10 cellular contexts compared by ENCODE assay signal in genomic region chr7:2431260-2431867, GRCh38. TPM values are rescaled to one million over a fixed set of nuclear protein-coding genes. Genes with fewer than 3 reads are reported as not detected.
DNase-seq lines count a peak whose midpoint lies in the region; ATAC-seq, FAIRE-seq and TF ChIP-seq lines count a peak whose summit lies in the region.
"Had no signal": no experiment of that assay in that cellular context is flagged by ENCODE, and none has a peak within 500 bp of the region (broad histone marks: within the 10 kb centered on the region; RNA-seq: fewer than 3 reads in every experiment).

No MANE protein-coding gene starts in this region.

- WGBS in H1 (ENCODE audit: extremely low coverage in 1 of 2, insufficient coverage in 1 of 2, insufficient read length in 1 of 2, insufficient replicate concordance in 2 of 2, low coverage in 1 of 2, low lambda C conversion rate in 2 of 2, missing lambda C conversion rate in 1 of 2), 2 experiments: 81% methylated on average over 3 of the region's 3 CpGs; no CpG with 5 or more reads in 1 of the 2 experiments
- WGBS in gastroesophageal sphincter (ENCODE audit: low coverage in 1 of 2), 2 donors: 79 to 100% methylated on average over 1 to 3 of the region's 3 CpGs
- 73 to 84% methylated on average over 3 of the region's 3 CpGs for WGBS in sigmoid colon, 2 donors

- H2BK20ac ChIP-seq in H1 (ENCODE audit: low read length): no peak overlapping the region

- no peak for ATAC-seq in GM21447 (IDR thresholded peaks at IDR 0.05; ENCODE audit: unreplicated experiment)
- no peak for ATAC-seq in gastroesophageal sphincter

- POLR2A ChIA-PET in H1 (lab: Charles Lee; ENCODE audit: partially characterized antibody): interaction anchor here (1.0 to 1.2 kb wide), 4 partner anchors 11 to 76 kb away, joined by 3 to 4 read pairs (median 3); no protein-coding TSS in a partner anchor

- H3K9ac ChIP-seq in H1 (replicated peaks in 1 of 4; ENCODE audit: extremely low read depth in 1 of 4, low read depth in 3 of 4, low read length in 3 of 4): no peak overlapping the region

- no peaks in the 10 kb centered on the region for H3K23me2 ChIP-seq in H1 (ENCODE audit: low read depth, low read length)

- no peak overlapping the region for H4K5ac ChIP-seq in H1 (ENCODE audit: insufficient read length, low read depth, low read length)

- no peaks in the 10 kb centered on the region for H3K9me3 ChIP-seq in H1 (ENCODE audit: insufficient read depth in 2 of 2, low read depth in 1 of 2, low read length in 1 of 2)
- H3K9me3 ChIP-seq in gastroesophageal sphincter: peaks cover 0 to 5% (median 0%) of the 10 kb centered on the region in 3 donors
- no peaks in the 10 kb centered on the region for H3K9me3 ChIP-seq in sigmoid colon

- peak; percentile 77 to 81 for TF ChIP-seq RAD21 in H1 (IDR thresholded peaks at IDR 0.05 in 1 of 2, conservative IDR thresholded peaks at IDR 0.05 in 1 of 2; ENCODE audit: low read depth in 2 of 2, low read length in 2 of 2)

- no peak overlapping the region for H4K91ac ChIP-seq in H1 (replicated peaks; ENCODE audit: insufficient read length, low read length)

- H3K14ac ChIP-seq in H1 (ENCODE audit: insufficient read length): no peak overlapping the region

- intact Hi-C loops in sigmoid colon (cut with DNase I): no loop called here

- no peak overlapping the region for H2BK15ac ChIP-seq in H1 (ENCODE audit: low read length)

- no peak overlapping the region for H3K18ac ChIP-seq in H1 (ENCODE audit: extremely low read depth, low read length)

- TF ChIP-seq EP300 in H1 (IDR thresholded peaks at IDR 0.05; ENCODE audit: borderline replicate concordance in 1 of 2, low read depth in 2 of 2, low read length in 2 of 2) (no peak), gastroesophageal sphincter (IDR thresholded peaks at IDR 0.05) (no peak), sigmoid colon (IDR thresholded peaks at IDR 0.05) (no peak)

- H3K56ac ChIP-seq in H1 (replicated peaks; ENCODE audit: insufficient read length, low read depth, low read length): no peak overlapping the region

- no peak overlapping the region for H4K8ac ChIP-seq in H1 (ENCODE audit: extremely low read depth, insufficient read depth, low read length)

- no peak overlapping the region for H2BK5ac ChIP-seq in H1 (ENCODE audit: low read depth, low read length)

- TF ChIP-seq POLR2A in H1 (IDR thresholded peaks at IDR 0.05; ENCODE audit: control extremely low read depth in 1 of 2, low read depth in 2 of 2, low read length in 2 of 2) (no peak), gastroesophageal sphincter (IDR thresholded peaks at IDR 0.05) (no peak), sigmoid colon (IDR thresholded peaks at IDR 0.05) (no peak)

- H3K79me1 ChIP-seq in H1 (ENCODE audit: low read depth, low read length): peaks cover 3% of the 10 kb centered on the region

- CTCF ChIA-PET in H1 (lab: Charles Lee; ENCODE audit: partially characterized antibody): interaction anchor here (0.6 to 14.6 kb wide), 40 partner anchors 9 to 259 kb away, joined by 3 to 119 read pairs (median 4); partner anchors contain the start of gene CHST12

- H3K79me2 ChIP-seq in H1 (ENCODE audit: control insufficient read depth in 1 of 2, insufficient read depth in 2 of 2, low read length in 2 of 2): peaks cover 0 to 2% of the 10 kb centered on the region in 2 experiments; a peak in 1 of 4 replicates

- H2AK5ac ChIP-seq in H1 (ENCODE audit: low read depth, low read length): no peak overlapping the region

- no peak overlapping the region for H3K4me2 ChIP-seq in H1 (ENCODE audit: insufficient read depth in 1 of 2, low read depth in 2 of 2, low read length in 2 of 2)

- no peaks in the 10 kb centered on the region for H3K27me3 ChIP-seq in H1 (replicated peaks in 1 of 4; ENCODE audit: control insufficient read depth in 3 of 4, extremely low read depth in 1 of 4, insufficient read depth in 3 of 4, low read length in 3 of 4)
- no peaks in the 10 kb centered on the region for H3K27me3 ChIP-seq in gastroesophageal sphincter
- no peaks in the 10 kb centered on the region for H3K27me3 ChIP-seq in sigmoid colon

- peak; percentile 75 for FAIRE-seq in H1 (lab: Jason Lieb, UNC)

- peaks cover 0 to 10% of the 10 kb centered on the region in 2 experiments for H4K20me1 ChIP-seq in H1 (replicated peaks in 1 of 2; ENCODE audit: control insufficient read depth in 1 of 2, insufficient read depth in 2 of 2, low read length in 2 of 2)

- TF ChIP-seq CTCF in H1 (IDR thresholded peaks at IDR 0.05; ENCODE audit: control extremely low read depth in 1 of 3, insufficient read depth in 1 of 3, low read depth in 1 of 3, low read length in 3 of 3) (peak; percentile 77 to 95 (median 93)), gastroesophageal sphincter (IDR thresholded peaks at IDR 0.05) (peak in 1 of 4 experiments; percentile 34), sigmoid colon (IDR thresholded peaks at IDR 0.05) (peak in 1 of 4 experiments; percentile 14)

- H2AFZ ChIP-seq in H1 (ENCODE audit: low read length): no peak overlapping the region

- no peak overlapping the region for H3K4me3 ChIP-seq in H1 (ENCODE audit: extremely low read depth in 1 of 4, insufficient read depth in 2 of 4, low read depth in 3 of 4, low read length in 4 of 4)
- no peak overlapping the region for H3K4me3 ChIP-seq in gastroesophageal sphincter
- no peak overlapping the region for H3K4me3 ChIP-seq in sigmoid colon

- no peak overlapping the region for H2BK12ac ChIP-seq in H1 (ENCODE audit: low read depth, low read length)

- H2BK120ac ChIP-seq in H1 (replicated peaks; ENCODE audit: low read depth, low read length): no peak overlapping the region

- DNase-seq in SHP77 (lab: John Stamatoyannopoulos, UW) (peak; percentile 30 to 51), SHP77 treated with DMSO at 0.1 percent for 48 hours (lab: John Stamatoyannopoulos, UW) (no peak), T-helper 1 cell (peak in 3 of 5 donors; percentile 31 to 43 (median 42)), H1 (ENCODE audit: low read depth in 1 of 2, low spot score in 2 of 2) (peak; percentile 51 to 85), sigmoid colon (no peak)
- peak; percentile 24 to 34 for DNase-seq in stimulated activated CD4-positive, alpha-beta T cell treated with anti-CD3 and anti-CD28 coated beads, Interleukin-4, amount 100 ng/mL, for 48 hours (ENCODE audit: low read depth in 2 of 2)

- H3K4me1 ChIP-seq in H1 (replicated peaks in 1 of 4; ENCODE audit: control insufficient read depth in 3 of 4, insufficient read depth in 4 of 4, low read length in 3 of 4): no peaks in the 10 kb centered on the region; a peak in 1 of 7 replicates
- no peaks in the 10 kb centered on the region for H3K4me1 ChIP-seq in gastroesophageal sphincter
- H3K4me1 ChIP-seq in sigmoid colon: no peaks in the 10 kb centered on the region

- no peak overlapping the region for H3K23ac ChIP-seq in H1 (ENCODE audit: insufficient read length)

- peaks cover 0 to 17% (median 10%) of the 10 kb centered on the region in 4 experiments; a peak in 5 of 8 replicates for H3K36me3 ChIP-seq in H1 (ENCODE audit: control insufficient read depth in 2 of 4, insufficient read depth in 4 of 4, low read length in 3 of 4)
- peaks cover 0 to 41% of the 10 kb centered on the region in 2 donors for H3K36me3 ChIP-seq in gastroesophageal sphincter
- H3K36me3 ChIP-seq in sigmoid colon: peaks cover 8 to 39% (median 21%) of the 10 kb centered on the region in 4 donors

- H3K4ac ChIP-seq in H1 (replicated peaks; ENCODE audit: insufficient read length, low read depth, low read length): no peak overlapping the region

- no peak overlapping the region for H3K27ac ChIP-seq in H1 (ENCODE audit: low read depth, low read length)
- no peak overlapping the region for H3K27ac ChIP-seq in gastroesophageal sphincter
- no peak overlapping the region for H3K27ac ChIP-seq in sigmoid colon

TF ChIP-seq in H1, 55 proteins besides CTCF, POLR2A, EP300 and RAD21 (continues in another document):
- no peak for TF ChIP-seq SIRT6 (IDR thresholded peaks at IDR 0.05; ENCODE audit: low read length)
- TF ChIP-seq, protein P1, sequence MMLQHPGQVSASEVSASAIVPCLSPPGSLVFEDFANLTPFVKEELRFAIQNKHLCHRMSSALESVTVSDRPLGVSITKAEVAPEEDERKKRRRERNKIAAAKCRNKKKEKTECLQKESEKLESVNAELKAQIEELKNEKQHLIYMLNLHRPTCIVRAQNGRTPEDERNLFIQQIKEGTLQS (IDR thresholded peaks at IDR 0.05; ENCODE audit: insufficient read depth, low read depth, low read length): no peak
- TF ChIP-seq TEAD4 (IDR thresholded peaks at IDR 0.05; ENCODE audit: low read depth, low read length): no peak
- TF ChIP-seq SIN3A (conservative IDR thresholded peaks at IDR 0.05 in 1 of 2, IDR thresholded peaks at IDR 0.05 in 1 of 2; ENCODE audit: low read depth in 1 of 2, low read length in 2 of 2): no peak
- TF ChIP-seq, protein P2, sequence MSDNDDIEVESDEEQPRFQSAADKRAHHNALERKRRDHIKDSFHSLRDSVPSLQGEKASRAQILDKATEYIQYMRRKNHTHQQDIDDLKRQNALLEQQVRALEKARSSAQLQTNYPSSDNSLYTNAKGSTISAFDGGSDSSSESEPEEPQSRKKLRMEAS (IDR thresholded peaks at IDR 0.05): no peak
- no peak for TF ChIP-seq POU5F1 (IDR thresholded peaks at IDR 0.05; ENCODE audit: low read depth, low read length)
- TF ChIP-seq POLR2AphosphoS5 (IDR thresholded peaks at IDR 0.05; ENCODE audit: low read depth, low read length): no peak
- no peak for TF ChIP-seq KDM5A (IDR thresholded peaks at IDR 0.05; ENCODE audit: low read length)

RNA-seq across cellular contexts. Expression of gene CHST12, which starts 28.0 kb away (rescaled TPM):
- total RNA-seq in H1 (2021; fragmentation: NEBNext Ultra II Directional; extraction: Animal tissue kit (Norgen Biotek cat#: 25700)): 13.4 and 18.2 TPM in 2 replicates
- polyA plus RNA-seq in H1 (2011; rRNA removed) (24.1 and 28.0 TPM in 2 replicates), sigmoid colon (10 to 100 TPM in 1 of 3 donors, 1 to 10 TPM in 2; 1.2 to 11.9 (median 3.2) TPM)
- 13.3 TPM for polyA plus RNA-seq in H1 (2011; cell fraction: cytosol; rRNA removed)
- 14.9 TPM for polyA plus RNA-seq in H1 (2011; cell fraction: nucleus; rRNA removed)
- polyA plus RNA-seq in H1 (2012, experiment 1 of 2): 9.4 to 12.3 TPM (median 11.3 TPM) in 4 replicates
- polyA plus RNA-seq in H1 (2012, experiment 2 of 2): 9.6 TPM
- polyA plus RNA-seq in H1 (2013, experiment 1 of 2): 20.2 TPM
- 21.4 TPM for polyA plus RNA-seq in H1 (2013, experiment 2 of 2)
- polyA minus RNA-seq in H1 (2011; rRNA and poly(A)+ RNA removed): 5.8 and 7.4 TPM in 2 replicates
- polyA minus RNA-seq in H1 (2011; cell fraction: cytosol; rRNA and poly(A)+ RNA removed): 16.1 TPM
- polyA minus RNA-seq in H1 (2011; cell fraction: nucleus; rRNA and poly(A)+ RNA removed): 8.9 TPM
- total RNA-seq in gastroesophageal sphincter (10 to 100 TPM in 3 of 4 donors, 1 to 10 TPM in 1; 8.3 to 18.3 (median 13.4) TPM), sigmoid colon (10 to 100 TPM in 3 of 4 donors, 1 to 10 TPM in 1; 7.5 to 10.9 (median 10.4) TPM)

RNA-seq across cellular contexts. Expression of gene GRIFIN, which starts 44.8 kb away (rescaled TPM):
- not detected in 2 replicates for total RNA-seq in H1 (2021; fragmentation: NEBNext Ultra II Directional; extraction: Animal tissue kit (Norgen Biotek cat#: 25700))
- not detected in 2 replicates for polyA plus RNA-seq in H1 (2011; rRNA removed)
- polyA plus RNA-seq in H1 (2011; cell fraction: cytosol; rRNA removed): not detected
- polyA plus RNA-seq in H1 (2011; cell fraction: nucleus; rRNA removed): not detected
- not detected in 4 replicates for polyA plus RNA-seq in H1 (2012, experiment 1 of 2)
- polyA plus RNA-seq in H1 (2012, experiment 2 of 2): not detected
- polyA plus RNA-seq in H1 (2013, experiment 1 of 2): not detected
- not detected for polyA plus RNA-seq in H1 (2013, experiment 2 of 2)
- not detected in 2 replicates for polyA minus RNA-seq in H1 (2011; rRNA and poly(A)+ RNA removed)
- not detected for polyA minus RNA-seq in H1 (2011; cell fraction: cytosol; rRNA and poly(A)+ RNA removed)
- polyA minus RNA-seq in H1 (2011; cell fraction: nucleus; rRNA and poly(A)+ RNA removed): not detected
- not detected for total RNA-seq in gastroesophageal sphincter
- total RNA-seq in sigmoid colon: not detected
- polyA plus RNA-seq in sigmoid colon: not detected
- total RNA-seq: Daoy, pulmonary artery endothelial cell had no signal

Comparison
In these comparisons a context has a peak if more than half of its experiments do, and no peak if none do; other contexts are left out.
1. DNase-seq: peak in SHP77 (2 of 2), T-helper 1 cell (3 of 5), H1 (2 of 2) and stimulated activated CD4-positive, alpha-beta T cell treated with anti-CD3 and anti-CD28 coated beads, Interleukin-4, amount 100 ng/mL, for 48 hours (2 of 2); none in SHP77 treated with DMSO at 0.1 percent for 48 hours (single experiment) and sigmoid colon (single experiment).